ENCODE assay signal across 9 cellular contexts in genomic region chr16:2535644-2536021, GRCh38. TPM values are rescaled to one million over a fixed set of nuclear protein-coding genes. Genes with fewer than 3 reads are reported as not detected.
DNase-seq lines count a peak whose midpoint lies in the region; ATAC-seq, FAIRE-seq and TF ChIP-seq lines count a peak whose summit lies in the region.
"Had no signal": no experiment of that assay in that cellular context is flagged by ENCODE, and none has a peak within 500 bp of the region (broad histone marks: within the 10 kb centered on the region; RNA-seq: fewer than 3 reads in every experiment).

No MANE protein-coding gene starts in this region.

- intact Hi-C loops in Right ventricle myocardium inferior (cut with DNase I) = no loop called here
- intact Hi-C loops in heart right ventricle (cut with DNase I) = no loop called here
- intact Hi-C loops in K562 (cut with micrococcal nuclease) = no loop called here
- intact Hi-C loops in mucosa of descending colon (cut with DNase I, micrococcal nuclease) = no loop called here
- intact Hi-C loops in aorta (cut with DNase I) = loop anchor here in 1 of 2 donors (10.0 kb wide), 2 partner anchors 59 to 139 kb away; no protein-coding TSS in a partner anchor
- intact Hi-C loops in activated naive CD4-positive, alpha-beta T cell treated with anti-CD3 and anti-CD28 coated beads for 36 hours (cut with micrococcal nuclease) = loop anchor here (10.0 kb wide), 1 partner anchor 69 kb away; no protein-coding TSS in a partner anchor

- in situ Hi-C loops in K562 (cut with MboI) = no loop called here

- H3K27ac Mint-ChIP-seq in activated naive CD4-positive, alpha-beta T cell treated with anti-CD3 and anti-CD28 coated beads for 36 hours = no peak overlapping the region

- H3K9me1 ChIP-seq in K562 (ENCODE audit: control insufficient read depth, insufficient read depth, low read length) = no peaks in the 10 kb centered on the region

- H4K20me1 ChIP-seq in K562 (replicated peaks; ENCODE audit: control insufficient read depth, insufficient read depth, low read length) = no peaks in the 10 kb centered on the region

- no peaks in the 10 kb centered on the region for H3K9me3 Mint-ChIP-seq in activated naive CD4-positive, alpha-beta T cell treated with anti-CD3 and anti-CD28 coated beads for 36 hours

- no peak for TF ChIP-seq RAD21 in K562 (CRISPR knock-in tag; conservative IDR thresholded peaks at IDR 0.05 in 1 of 2, IDR thresholded peaks at IDR 0.05 in 1 of 2)

- WGBS in heart right ventricle, 2 donors = 67 to 70% methylated on average over 8 of the region's 8 CpGs
- WGBS in K562 (ENCODE audit: insufficient coverage, low coverage, missing lambda C conversion rate) = 76% methylated on average over 7 of the region's 8 CpGs
- WGBS in aorta, 2 donors = 46 to 49% methylated on average over 8 of the region's 8 CpGs

- no peak for TF ChIP-seq CTCF in heart right ventricle (IDR thresholded peaks at IDR 0.05)
- no peak for TF ChIP-seq CTCF in K562 (IDR thresholded peaks at IDR 0.05 in 2 of 3, conservative IDR thresholded peaks at IDR 0.05 in 1 of 3; ENCODE audit: insufficient read depth in 2 of 3, low read depth in 1 of 3, low read length in 3 of 3)
- TF ChIP-seq CTCF in mucosa of descending colon (IDR thresholded peaks at IDR 0.05) = no peak

- ATAC-seq in Right ventricle myocardium inferior (no peak), heart right ventricle (no peak), K562 (no peak), mucosa of descending colon (no peak), aorta (ENCODE audit: low FRiP score) (no peak), HG03196 (IDR thresholded peaks at IDR 0.05; ENCODE audit: unreplicated experiment) (no peak), esophagus mucosa (no peak)
- ATAC-seq: pancreas had no signal

- no peak for TF ChIP-seq EP300 in K562 (IDR thresholded peaks at IDR 0.05; ENCODE audit: low read length)

- peaks cover 23% of the 10 kb centered on the region for H3K79me2 ChIP-seq in K562 (ENCODE audit: control insufficient read depth, insufficient read depth, low read length)

- no peak overlapping the region for H3K9ac ChIP-seq in K562 (ENCODE audit: insufficient read depth in 1 of 2, low read depth in 2 of 2, low read length in 2 of 2)

- no peaks in the 10 kb centered on the region for H3K36me3 Mint-ChIP-seq in activated naive CD4-positive, alpha-beta T cell treated with anti-CD3 and anti-CD28 coated beads for 36 hours (ENCODE audit: low read depth)

- FAIRE-seq in K562 (lab: Jason Lieb, UNC) = no peak
- FAIRE-seq: pancreas had no signal

- H3K4me3 Mint-ChIP-seq in activated naive CD4-positive, alpha-beta T cell treated with anti-CD3 and anti-CD28 coated beads for 36 hours = no peak overlapping the region

- no peak overlapping the region for H3K4me3 ChIP-seq in heart right ventricle
- H3K4me3 ChIP-seq in K562 = no peak overlapping the region
- H3K4me3 ChIP-seq in mucosa of descending colon = no peak overlapping the region
- no peak overlapping the region for H3K4me3 ChIP-seq in aorta (ENCODE audit: low read length in 2 of 2)
- H3K4me3 ChIP-seq: pancreas had no signal

- no peaks in the 10 kb centered on the region for H3K27me3 Mint-ChIP-seq in activated naive CD4-positive, alpha-beta T cell treated with anti-CD3 and anti-CD28 coated beads for 36 hours (ENCODE audit: low read depth)

- H3K4me1 Mint-ChIP-seq in activated naive CD4-positive, alpha-beta T cell treated with anti-CD3 and anti-CD28 coated beads for 36 hours (ENCODE audit: low read depth) = peaks cover 39% of the 10 kb centered on the region

- peak; percentile 34 for DNase-seq in Right ventricle myocardium inferior (ENCODE audit: missing footprints)
- DNase-seq in heart right ventricle = no peak
- DNase-seq in K562 (ENCODE audit: extremely low read depth in 1 of 4, low spot score in 3 of 4) = no peak
- DNase-seq in mucosa of descending colon = peak; percentile 29 to 64 (median 40)
- peak; percentile 74 to 79 for DNase-seq in aorta
- DNase-seq in activated naive CD4-positive, alpha-beta T cell treated with anti-CD3 and anti-CD28 coated beads for 36 hours = no peak

- BruUV-seq in K562 (replicated peaks; lab: Mats Ljungman, UMichigan) = no TSS peak

- H3K27ac ChIP-seq in heart right ventricle (peak overlapping the region in 3 of 10 donors; percentile 9 to 94 (median 90)), K562 (ENCODE audit: extremely low read depth, low read depth, low read length) (no peak overlapping the region), aorta (ENCODE audit: low read depth in 1 of 2, low read length in 2 of 2) (no peak overlapping the region)
- H3K27ac ChIP-seq: pancreas had no signal

- H3K4me1 ChIP-seq in heart right ventricle (peaks cover 0 to 61% (median 43%) of the 10 kb centered on the region in 9 donors), K562 (replicated peaks in 1 of 2; ENCODE audit: control insufficient read depth in 2 of 2, insufficient read depth in 2 of 2, low read length in 2 of 2) (peaks cover 18 to 46% of the 10 kb centered on the region in 2 experiments; a peak in 4 of 5 replicates), mucosa of descending colon (ENCODE audit: low read depth) (peaks cover 26% of the 10 kb centered on the region), aorta (ENCODE audit: control insufficient read depth in 1 of 2, insufficient read depth in 2 of 2, low read length in 2 of 2) (no peaks in the 10 kb centered on the region)

- no peaks in the 10 kb centered on the region for H3K9me3 ChIP-seq in heart right ventricle
- no peaks in the 10 kb centered on the region for H3K9me3 ChIP-seq in K562 (replicated peaks; ENCODE audit: control insufficient read depth, insufficient read depth, low read depth, low read length)
- H3K9me3 ChIP-seq in mucosa of descending colon = no peaks in the 10 kb centered on the region
- no peaks in the 10 kb centered on the region for H3K9me3 ChIP-seq in aorta (ENCODE audit: control insufficient read depth, low read length)
- H3K9me3 ChIP-seq: pancreas had no signal

- peaks cover 0 to 5% (median 0%) of the 10 kb centered on the region in 9 donors for H3K36me3 ChIP-seq in heart right ventricle
- H3K36me3 ChIP-seq in K562 (ENCODE audit: control insufficient read depth, insufficient read depth, low read length) = peaks cover 16% of the 10 kb centered on the region; the same call in 1 of the 3 replicates
- no peaks in the 10 kb centered on the region for H3K36me3 ChIP-seq in mucosa of descending colon (ENCODE audit: low read depth)
- H3K36me3 ChIP-seq in aorta (ENCODE audit: control insufficient read depth in 1 of 2, insufficient read depth in 2 of 2, low read length in 1 of 2) = no peaks in the 10 kb centered on the region
- H3K36me3 ChIP-seq: pancreas had no signal

- 0 out of 2 replicates have a peak overlapping the region, but pooled peaks have one; percentile 43 for H2AFZ ChIP-seq in K562 (ENCODE audit: low read depth, low read length)

- H3K27me3 ChIP-seq in heart right ventricle = no peaks in the 10 kb centered on the region
- no peaks in the 10 kb centered on the region for H3K27me3 ChIP-seq in K562 (ENCODE audit: control insufficient read depth in 2 of 2, insufficient read depth in 2 of 2, low read length in 2 of 2)
- no peaks in the 10 kb centered on the region for H3K27me3 ChIP-seq in aorta (ENCODE audit: control insufficient read depth in 1 of 2, insufficient read depth in 2 of 2, low read length in 1 of 2)
- H3K27me3 ChIP-seq: pancreas had no signal

- H3K4me2 ChIP-seq in K562 (ENCODE audit: insufficient read depth, low read length) = no peak overlapping the region

- POLR2A ChIA-PET in K562 (lab: Yijun Ruan, JAX) = interaction anchor here (1.5 kb wide), 1 partner anchor 15 kb away, joined by 5 read pairs; the partner anchor contains the start of gene AMDHD2

- CTCF ChIA-PET in K562 (lab: Yijun Ruan, JAX; ENCODE audit: low intra/inter-chr PET ratio) = no interaction called here
- CTCF ChIA-PET in activated naive CD4-positive, alpha-beta T cell treated with anti-CD3 and anti-CD28 coated beads for 36 hours (lab: Charles Lee) = no interaction called here

- TF ChIP-seq POLR2A in K562 (conservative IDR thresholded peaks at IDR 0.05) = no peak

RNA-seq across cellular contexts. Expression of gene PDPK1, which starts 2.2 kb away (rescaled TPM):
- 47.1 TPM for total RNA-seq in Right ventricle myocardium inferior
- total RNA-seq in heart right ventricle = 10 to 100 TPM; 31.3 to 47.7 (median 38.3) TPM
- polyA plus RNA-seq in heart right ventricle = 10 to 100 TPM; 11.0 to 17.4 TPM
- total RNA-seq in K562 (2011; cell fraction: chromatin; rRNA removed; ENCODE audit: low replicate concordance) = 117 and 145 TPM in 2 replicates
- total RNA-seq in K562 (2011; cell fraction: nucleolus; rRNA removed) = 53.9 and 57.6 TPM in 2 replicates
- total RNA-seq in K562 (2011; cell fraction: nucleoplasm; rRNA removed) = 56.8 and 78.9 TPM in 2 replicates
- total RNA-seq in K562 (2014; rRNA removed) = 11.1 and 16.5 TPM in 2 replicates
- 18.7 and 20.4 TPM in 2 replicates for total RNA-seq in K562 (2014; rRNA removed; fragmentation: Illumina TruSeq; extraction: Trizol)
- total RNA-seq in K562 (2015; rRNA removed; fragmentation: Illumina TruSeq; extraction: Trizol) = 15.2 and 17.1 TPM in 2 replicates
- total RNA-seq in K562 (2021) = 37.2 and 38.9 TPM in 2 replicates
- 32.1 and 37.1 TPM in 2 replicates for polyA plus RNA-seq in K562 (2011; rRNA removed)
- polyA plus RNA-seq in K562 (2011; cell fraction: cytosol; rRNA removed) = 18.7 and 25.8 TPM in 2 replicates
- polyA plus RNA-seq in K562 (2011; cell fraction: nucleus; rRNA removed) = 31.1 and 36.8 TPM in 2 replicates
- 16.3 and 20.5 TPM in 2 replicates for polyA plus RNA-seq in K562 (2012)
- 30.3 and 32.4 TPM in 2 replicates for polyA plus RNA-seq in K562 (2014; fragmentation: Illumina TruSeq; extraction: Trizol)
- polyA plus RNA-seq in K562 (2014; fragmentation: Nextera tagmentation; extraction: Ambion mirVana) = 1 to 10 TPM; 4.0 to 4.6 TPM
- polyA plus RNA-seq in K562 (2014; rRNA removed) = 21.3 and 22.3 TPM in 2 replicates
- polyA minus RNA-seq in K562 (2011; rRNA and poly(A)+ RNA removed) = 40.3 and 44.0 TPM in 2 replicates
- polyA minus RNA-seq in K562 (2011; cell fraction: cytosol; rRNA and poly(A)+ RNA removed) = 13.6 and 19.9 TPM in 2 replicates
- polyA minus RNA-seq in K562 (2011; cell fraction: nucleus; rRNA and poly(A)+ RNA removed) = 15.1 and 20.4 TPM in 2 replicates
- total RNA-seq in mucosa of descending colon = 10 to 100 TPM; 73.3 to 79.6 (median 79.3) TPM
- total RNA-seq in aorta = 10 to 100 TPM; 43.0 to 46.4 TPM
- polyA plus RNA-seq in aorta = 10 to 100 TPM; 12.7 to 17.9 TPM
- total RNA-seq in activated naive CD4-positive, alpha-beta T cell treated with anti-CD3 and anti-CD28 coated beads for 36 hours = 10 to 100 TPM; 26.6 to 27.8 TPM
- total RNA-seq in esophagus mucosa = 26.1 TPM

RNA-seq across cellular contexts. Expression of gene CEMP1, which starts 4.4 kb away (rescaled TPM):
- not detected for total RNA-seq in Right ventricle myocardium inferior
- not detected for total RNA-seq in heart right ventricle
- under 1 TPM; 0.20 to 0.44 TPM for polyA plus RNA-seq in heart right ventricle
- 0.21 TPM in 1 of 2 replicates, not detected in the other for total RNA-seq in K562 (2011; cell fraction: chromatin; rRNA removed; ENCODE audit: low replicate concordance)
- total RNA-seq in K562 (2011; cell fraction: nucleolus; rRNA removed) = 0.39 and 0.83 TPM in 2 replicates
- not detected in 2 replicates for total RNA-seq in K562 (2011; cell fraction: nucleoplasm; rRNA removed)
- total RNA-seq in K562 (2014; rRNA removed) = not detected in 2 replicates
- not detected in 2 replicates for total RNA-seq in K562 (2014; rRNA removed; fragmentation: Illumina TruSeq; extraction: Trizol)
- not detected in 2 replicates for total RNA-seq in K562 (2015; rRNA removed; fragmentation: Illumina TruSeq; extraction: Trizol)
- total RNA-seq in K562 (2021) = not detected in 2 replicates
- polyA plus RNA-seq in K562 (2011; rRNA removed) = not detected in 2 replicates
- polyA plus RNA-seq in K562 (2011; cell fraction: cytosol; rRNA removed) = not detected in 2 replicates
- 0.11 TPM in 1 of 2 replicates, not detected in the other for polyA plus RNA-seq in K562 (2011; cell fraction: nucleus; rRNA removed)
- 3.4 TPM in 1 of 2 replicates, not detected in the other for polyA plus RNA-seq in K562 (2012)
- polyA plus RNA-seq in K562 (2014; fragmentation: Illumina TruSeq; extraction: Trizol) = not detected in 2 replicates
- under 1 TPM in 1 of 2 experiments, not detected in 1; 0.45 TPM for polyA plus RNA-seq in K562 (2014; fragmentation: Nextera tagmentation; extraction: Ambion mirVana)
- 0.05 TPM in 1 of 2 replicates, not detected in the other for polyA plus RNA-seq in K562 (2014; rRNA removed)
- not detected in 2 replicates for polyA minus RNA-seq in K562 (2011; rRNA and poly(A)+ RNA removed)
- not detected in 2 replicates for polyA minus RNA-seq in K562 (2011; cell fraction: cytosol; rRNA and poly(A)+ RNA removed)
- 0.13 and 0.33 TPM in 2 replicates for polyA minus RNA-seq in K562 (2011; cell fraction: nucleus; rRNA and poly(A)+ RNA removed)
- total RNA-seq in mucosa of descending colon = 1 to 10 TPM in 1 of 3 donors, under 1 TPM in 1, not detected in 1; 0.89 to 1.2 TPM
- not detected for total RNA-seq in aorta
- polyA plus RNA-seq in aorta = 1 to 10 TPM in 1 of 2 donors, under 1 TPM in 1; 0.38 to 1.2 TPM
- under 1 TPM in 1 of 2 experiments, not detected in 1; 0.17 TPM for total RNA-seq in activated naive CD4-positive, alpha-beta T cell treated with anti-CD3 and anti-CD28 coated beads for 36 hours
- total RNA-seq in esophagus mucosa = not detected

RNA-seq across cellular contexts. Expression of gene AMDHD2, which starts 15.5 kb away (rescaled TPM):
- 16.2 TPM for total RNA-seq in Right ventricle myocardium inferior
- 10 to 100 TPM in 5 of 10 donors, 1 to 10 TPM in 5; 7.1 to 20.1 (median 9.4) TPM for total RNA-seq in heart right ventricle
- polyA plus RNA-seq in heart right ventricle = 10 to 100 TPM; 12.2 to 20.8 TPM
- total RNA-seq in K562 (2011; cell fraction: chromatin; rRNA removed; ENCODE audit: low replicate concordance) = 56.1 and 256 TPM in 2 replicates
- total RNA-seq in K562 (2011; cell fraction: nucleolus; rRNA removed) = 207 and 245 TPM in 2 replicates
- total RNA-seq in K562 (2011; cell fraction: nucleoplasm; rRNA removed) = 104 and 109 TPM in 2 replicates
- total RNA-seq in K562 (2014; rRNA removed) = 39.5 and 48.7 TPM in 2 replicates
- 2.0 and 3.6 TPM in 2 replicates for total RNA-seq in K562 (2014; rRNA removed; fragmentation: Illumina TruSeq; extraction: Trizol)
- 23.0 and 24.9 TPM in 2 replicates for total RNA-seq in K562 (2015; rRNA removed; fragmentation: Illumina TruSeq; extraction: Trizol)
- 42.3 and 55.1 TPM in 2 replicates for total RNA-seq in K562 (2021)
- polyA plus RNA-seq in K562 (2011; rRNA removed) = 11.7 and 19.0 TPM in 2 replicates
- 12.6 and 34.7 TPM in 2 replicates for polyA plus RNA-seq in K562 (2011; cell fraction: cytosol; rRNA removed)
- 186 and 323 TPM in 2 replicates for polyA plus RNA-seq in K562 (2011; cell fraction: nucleus; rRNA removed)
- polyA plus RNA-seq in K562 (2012) = 37.8 and 57.1 TPM in 2 replicates
- polyA plus RNA-seq in K562 (2014; fragmentation: Illumina TruSeq; extraction: Trizol) = 10.1 and 18.1 TPM in 2 replicates
- polyA plus RNA-seq in K562 (2014; fragmentation: Nextera tagmentation; extraction: Ambion mirVana) = under 1 TPM in 1 of 2 experiments, not detected in 1; 0.38 TPM
- polyA plus RNA-seq in K562 (2014; rRNA removed) = 54.4 and 56.9 TPM in 2 replicates
- 2.0 and 5.0 TPM in 2 replicates for polyA minus RNA-seq in K562 (2011; rRNA and poly(A)+ RNA removed)
- polyA minus RNA-seq in K562 (2011; cell fraction: cytosol; rRNA and poly(A)+ RNA removed) = 11.7 and 14.9 TPM in 2 replicates
- polyA minus RNA-seq in K562 (2011; cell fraction: nucleus; rRNA and poly(A)+ RNA removed) = 48.8 and 59.8 TPM in 2 replicates
- 10 to 100 TPM; 33.6 to 51.2 (median 38.4) TPM for total RNA-seq in mucosa of descending colon
- total RNA-seq in aorta = 10 to 100 TPM; 22.0 to 44.6 TPM
- polyA plus RNA-seq in aorta = 10 to 100 TPM; 19.5 to 48.6 TPM
- 10 to 100 TPM; 15.3 to 18.6 TPM for total RNA-seq in activated naive CD4-positive, alpha-beta T cell treated with anti-CD3 and anti-CD28 coated beads for 36 hours
- total RNA-seq in esophagus mucosa = 19.0 TPM

RNA-seq across cellular contexts. Expression of gene ATP6V0C, which starts 21.9 kb away (rescaled TPM):
- total RNA-seq in Right ventricle myocardium inferior (137 TPM), heart right ventricle (100 to 1,000 TPM; 104 to 209 (median 130) TPM), K562 (2014; rRNA removed) (28.4 and 48.6 TPM in 2 replicates), K562 (2014; rRNA removed; fragmentation: Illumina TruSeq; extraction: Trizol) (10.2 and 10.8 TPM in 2 replicates), K562 (2015; rRNA removed; fragmentation: Illumina TruSeq; extraction: Trizol) (22.7 and 24.3 TPM in 2 replicates), K562 (2021) (213 and 228 TPM in 2 replicates), mucosa of descending colon (100 to 1,000 TPM; 171 to 261 (median 201) TPM), aorta (100 to 1,000 TPM; 116 to 119 TPM), esophagus mucosa (205 TPM)
- polyA plus RNA-seq in heart right ventricle (100 to 1,000 TPM in 1 of 2 donors, 10 to 100 TPM in 1; 58.5 to 243 TPM), K562 (2011; rRNA removed) (7.1 and 14.1 TPM in 2 replicates), K562 (2014; fragmentation: Illumina TruSeq; extraction: Trizol) (44.5 and 83.3 TPM in 2 replicates), K562 (2014; fragmentation: Nextera tagmentation; extraction: Ambion mirVana) (1 to 10 TPM; 2.9 to 5.2 TPM), K562 (2014; rRNA removed) (63.0 and 66.3 TPM in 2 replicates), aorta (100 to 1,000 TPM in 1 of 2 donors, 10 to 100 TPM in 1; 67.9 to 108 TPM)
- total RNA-seq in K562 (2011; cell fraction: chromatin; rRNA removed; ENCODE audit: low replicate concordance) = 30.3 and 91.0 TPM in 2 replicates
- 132 and 138 TPM in 2 replicates for total RNA-seq in K562 (2011; cell fraction: nucleolus; rRNA removed)
- total RNA-seq in K562 (2011; cell fraction: nucleoplasm; rRNA removed) = 102 and 104 TPM in 2 replicates
- polyA plus RNA-seq in K562 (2011; cell fraction: cytosol; rRNA removed) = 28.4 and 49.5 TPM in 2 replicates
- polyA plus RNA-seq in K562 (2011; cell fraction: nucleus; rRNA removed) = 18.4 and 28.6 TPM in 2 replicates
- polyA plus RNA-seq in K562 (2012) = 228 and 237 TPM in 2 replicates
- 4.5 and 5.5 TPM in 2 replicates for polyA minus RNA-seq in K562 (2011; rRNA and poly(A)+ RNA removed)
- polyA minus RNA-seq in K562 (2011; cell fraction: cytosol; rRNA and poly(A)+ RNA removed) = 81.8 and 143 TPM in 2 replicates
- polyA minus RNA-seq in K562 (2011; cell fraction: nucleus; rRNA and poly(A)+ RNA removed) = 8.2 and 10.8 TPM in 2 replicates
- total RNA-seq in activated naive CD4-positive, alpha-beta T cell treated with anti-CD3 and anti-CD28 coated beads for 36 hours = 10 to 100 TPM; 81.9 TPM

Comparison
In these comparisons a context has a peak if more than half of its experiments do, and no peak if none do; other contexts are left out.
1. DNase-seq: peak in Right ventricle myocardium inferior (single experiment), mucosa of descending colon (3 of 3) and aorta (2 of 2); none in heart right ventricle (0 of 2), K562 (0 of 4) and activated naive CD4-positive, alpha-beta T cell treated with anti-CD3 and anti-CD28 coated beads for 36 hours (single experiment).